In genomic region chr6:36094238-36094637, GRCh38 we compare ENCODE assay signal across 18 cellular contexts. TPM values are rescaled to one million over a fixed set of nuclear protein-coding genes. Genes with fewer than 3 reads are reported as not detected.
DNase-seq lines count a peak whose midpoint lies in the region; ATAC-seq lines count a peak whose summit lies in the region.
"Had no signal": no experiment of that assay in that cellular context is flagged by ENCODE, and none has a peak within 500 bp of the region (broad histone marks: within the 10 kb centered on the region; RNA-seq: fewer than 3 reads in every experiment).

No MANE protein-coding gene starts in this region.

- H3K9me3 Mint-ChIP-seq in activated T-cell treated with anti-CD3 and anti-CD28 coated beads, Interleukin-2, amount 50 U/mL, for 24 hours = no peaks in the 10 kb centered on the region
- H3K9me3 Mint-ChIP-seq in dendritic cell treated with granulocyte-macrophage colony-stimulating factor and Interleukin-4, amounts not matched to agents 40 ng/mL and 50 ng/mL, for 4 days = no peaks in the 10 kb centered on the region
- no peaks in the 10 kb centered on the region for H3K9me3 Mint-ChIP-seq in naive thymus-derived CD8-positive, alpha-beta T cell

- no peak for ATAC-seq in naive thymus-derived CD8-positive, alpha-beta T cell
- ATAC-seq in left colon (no peak), HG03039 (IDR thresholded peaks at IDR 0.05; ENCODE audit: unreplicated experiment) (no peak)

- peaks cover 58% of the 10 kb centered on the region for H3K36me3 Mint-ChIP-seq in activated T-cell treated with anti-CD3 and anti-CD28 coated beads, Interleukin-2, amount 50 U/mL, for 24 hours (ENCODE audit: low read depth)
- H3K36me3 Mint-ChIP-seq in dendritic cell treated with granulocyte-macrophage colony-stimulating factor and Interleukin-4, amounts not matched to agents 40 ng/mL and 50 ng/mL, for 4 days (ENCODE audit: low read depth) = peaks cover 73% of the 10 kb centered on the region
- peaks cover 0 to 45% (median 0%) of the 10 kb centered on the region in 3 donors for H3K36me3 Mint-ChIP-seq in naive thymus-derived CD8-positive, alpha-beta T cell

- H3K27me3 Mint-ChIP-seq in activated T-cell treated with anti-CD3 and anti-CD28 coated beads, Interleukin-2, amount 50 U/mL, for 24 hours = no peaks in the 10 kb centered on the region
- H3K27me3 Mint-ChIP-seq in dendritic cell treated with granulocyte-macrophage colony-stimulating factor and Interleukin-4, amounts not matched to agents 40 ng/mL and 50 ng/mL, for 4 days = no peaks in the 10 kb centered on the region
- H3K27me3 Mint-ChIP-seq in naive thymus-derived CD8-positive, alpha-beta T cell = no peaks in the 10 kb centered on the region

- no peak overlapping the region for H3K4me3 Mint-ChIP-seq in activated T-cell treated with anti-CD3 and anti-CD28 coated beads, Interleukin-2, amount 50 U/mL, for 24 hours
- no peak overlapping the region for H3K4me3 Mint-ChIP-seq in dendritic cell treated with granulocyte-macrophage colony-stimulating factor and Interleukin-4, amounts not matched to agents 40 ng/mL and 50 ng/mL, for 4 days
- no peak overlapping the region for H3K4me3 Mint-ChIP-seq in naive thymus-derived CD8-positive, alpha-beta T cell

- POLR2A ChIA-PET in naive thymus-derived CD8-positive, alpha-beta T cell (lab: Charles Lee) = interaction anchor here (0.6 to 5.6 kb wide), 9 partner anchors 11 to 381 kb away, joined by 3 to 71 read pairs (median 5); partner anchors contain the start of gene MAPK14

- intact Hi-C loops in dendritic cell treated with granulocyte-macrophage colony-stimulating factor and Interleukin-4, amounts not matched to agents 40 ng/mL and 50 ng/mL, for 4 days (cut with micrococcal nuclease) = no loop called here
- intact Hi-C loops in left colon (cut with DNase I, micrococcal nuclease) = loop anchor here (2.0 to 10.0 kb wide), 2 partner anchors 67 to 69 kb away; partner anchors contain the start of genes MAPK14 (in 2 of the 2) and SLC26A8 (in 1 of the 2)

- H3K4me1 Mint-ChIP-seq in activated T-cell treated with anti-CD3 and anti-CD28 coated beads, Interleukin-2, amount 50 U/mL, for 24 hours (ENCODE audit: low read depth) = peaks cover 26% of the 10 kb centered on the region
- peaks cover 12% of the 10 kb centered on the region for H3K4me1 Mint-ChIP-seq in dendritic cell treated with granulocyte-macrophage colony-stimulating factor and Interleukin-4, amounts not matched to agents 40 ng/mL and 50 ng/mL, for 4 days (ENCODE audit: low read depth)
- H3K4me1 Mint-ChIP-seq in naive thymus-derived CD8-positive, alpha-beta T cell = peaks cover 7 to 33% (median 23%) of the 10 kb centered on the region in 4 donors

- peak overlapping the region; percentile 38 for H3K27ac Mint-ChIP-seq in activated T-cell treated with anti-CD3 and anti-CD28 coated beads, Interleukin-2, amount 50 U/mL, for 24 hours
- peak overlapping the region; percentile 29 for H3K27ac Mint-ChIP-seq in dendritic cell treated with granulocyte-macrophage colony-stimulating factor and Interleukin-4, amounts not matched to agents 40 ng/mL and 50 ng/mL, for 4 days
- H3K27ac Mint-ChIP-seq in naive thymus-derived CD8-positive, alpha-beta T cell = peak overlapping the region in 8 of 10 donors; percentile 28 to 92 (median 78)

- no peak for DNase-seq in activated T-cell treated with anti-CD3 and anti-CD28 coated beads, Interleukin-2, amount 50 U/mL, for 24 hours
- no peak for DNase-seq in activated T-cell treated with anti-CD3 and anti-CD28 coated beads, Interleukin-2, amount 50 U/mL, for 1 hour
- no peak for DNase-seq in naive thymus-derived CD8-positive, alpha-beta T cell
- DNase-seq in NCI-H187 treated with DMSO at 0.1 percent for 48 hours (lab: John Stamatoyannopoulos, UW) = no peak
- DNase-seq in left colon = no peak
- no peak for DNase-seq in stimulated activated CD4-positive, alpha-beta T cell treated with anti-CD3 and anti-CD28 coated beads, Interleukin-15, amount 100 ng/mL, for 24 hours
- DNase-seq: activated CD4-positive, alpha-beta T cell treated with anti-CD3 and anti-CD28 coated beads, Interleukin-2, amount 50 U/mL, for 1 hour; C1 segment of cervical spinal cord; DMS79; GOT3; left ventricle myocardium inferior; NCI-H1930; NCI-H446; NK-92 treated with Interleukin-12 subunit alpha and Interleukin-12 subunit beta, amount 100 ng/mL, for 24 hours; posterior cingulate gyrus; small intestine had no signal

RNA-seq across cellular contexts. Expression of gene MAPK13, which starts 36.1 kb away (rescaled TPM):
- total RNA-seq in naive thymus-derived CD8-positive, alpha-beta T cell = 10 to 100 TPM; 38.7 to 41.8 TPM
- 10 to 100 TPM; 35.2 to 37.1 (median 35.7) TPM for polyA plus RNA-seq in naive thymus-derived CD8-positive, alpha-beta T cell
- 100 to 1,000 TPM; 184 to 186 TPM for total RNA-seq in left colon

Comparison
In these comparisons a context has a peak if more than half of its experiments do, and no peak if none do; other contexts are left out.
1. RNA of gene MAPK13, which starts 36.1 kb away (total RNA-seq): 184 to 186 TPM in left colon; 38.7 to 41.8 TPM in naive thymus-derived CD8-positive, alpha-beta T cell; every median in the first group is over 4 times any median in the second.
2. Peak in every context shown above with its lines, with median percentiles within 50 percentile points of each other: H3K27ac Mint-ChIP-seq.